11 cellular contexts compared by ENCODE assay signal in genomic region chr1:229781453-229781852, GRCh38.
DNase-seq lines count a peak whose midpoint lies in the region; ATAC-seq and TF ChIP-seq lines count a peak whose summit lies in the region.
"Had no signal": no experiment of that assay in that cellular context is flagged by ENCODE, and none has a peak within 500 bp of the region (broad histone marks: within the 10 kb centered on the region; RNA-seq: fewer than 3 reads in every experiment).

No MANE protein-coding gene starts in this region.

- no peaks in the 10 kb centered on the region for H3F3A ChIP-seq in MM.1S (ENCODE audit: insufficient read depth, low read length)

- H3K9me2 ChIP-seq in MM.1S (replicated peaks; ENCODE audit: insufficient read depth, low read length): no peaks in the 10 kb centered on the region

- TF ChIP-seq POLR2A in right lobe of liver (IDR thresholded peaks at IDR 0.05): no peak

- DNase-seq in DMS53 treated with DMSO at 0.1 percent for 48 hours (lab: John Stamatoyannopoulos, UW; ENCODE audit: unreplicated experiment): peak; percentile 13
- peak; percentile 27 for DNase-seq in MM.1S
- peak in 2 of 3 donors; percentile 30 to 60 for DNase-seq in right lobe of liver
- DNase-seq in activated effector memory CD4-positive, alpha-beta T cell treated with anti-CD3 and anti-CD28 coated beads, Interleukin-2, amount 50 U/mL, for 16 hours: no peak
- DNase-seq in activated CD8-positive, alpha-beta memory T cell treated with anti-CD3 and anti-CD28 coated beads, Interleukin-2, amount 50 U/mL, for 4 hours: no peak
- DNase-seq: aorta, erythroblast, T-helper 9 cell had no signal

- no peak overlapping the region for H3K9ac ChIP-seq in MM.1S (ENCODE audit: low read length)

- no peak overlapping the region for H3K4me3 ChIP-seq in MM.1S (ENCODE audit: low read length)
- no peak overlapping the region for H3K4me3 ChIP-seq in right lobe of liver

- ATAC-seq in right lobe of liver (peak; percentile 61 to 79 (median 68)), HG03097 (IDR thresholded peaks at IDR 0.05; ENCODE audit: low FRiP score, unreplicated experiment) (no peak), HG03457 (IDR thresholded peaks at IDR 0.05; ENCODE audit: unreplicated experiment) (no peak)

- no peaks in the 10 kb centered on the region for H3K9me3 ChIP-seq in MM.1S (replicated peaks; ENCODE audit: insufficient read depth, low read length)
- no peaks in the 10 kb centered on the region for H3K9me3 ChIP-seq in right lobe of liver

- no peak overlapping the region for H2AFZ ChIP-seq in MM.1S (ENCODE audit: low read length)

- WGBS in right lobe of liver (ENCODE audit: insufficient coverage, low coverage, low lambda C conversion rate, missing lambda C conversion rate): 30% methylated on average over 2 of the region's 7 CpGs

- H3K27ac ChIP-seq in MM.1S (ENCODE audit: low read length) (no peak overlapping the region), VCaP (no peak overlapping the region), right lobe of liver (no peak overlapping the region)

- intact Hi-C loops in right lobe of liver (cut with DNase I): no loop called here

- TF ChIP-seq CTCF in MM.1S (IDR thresholded peaks at IDR 0.05; ENCODE audit: low read length) (peak; percentile 19; the same call in 1 of the 2 replicates), VCaP (conservative IDR thresholded peaks at IDR 0.05) (peak; percentile 72), right lobe of liver (IDR thresholded peaks at IDR 0.05) (peak; percentile 21 to 41 (median 38))

- no peaks in the 10 kb centered on the region for H4K20me1 ChIP-seq in MM.1S (ENCODE audit: insufficient read depth, low read length)

- H3K27me3 ChIP-seq in MM.1S (replicated peaks; ENCODE audit: insufficient read depth, low read length) (no peaks in the 10 kb centered on the region), right lobe of liver (no peaks in the 10 kb centered on the region)

- no peaks in the 10 kb centered on the region for H3K79me2 ChIP-seq in MM.1S (ENCODE audit: low read length)

- H3K36me3 ChIP-seq in MM.1S (replicated peaks; ENCODE audit: insufficient read depth, low read length) (no peaks in the 10 kb centered on the region), right lobe of liver (no peaks in the 10 kb centered on the region)

- H3K4me2 ChIP-seq in MM.1S (ENCODE audit: low read depth, low read length): no peak overlapping the region

- H3K4me1 ChIP-seq in MM.1S (ENCODE audit: low read length): no peaks in the 10 kb centered on the region
- H3K4me1 ChIP-seq in right lobe of liver: peaks cover 0 to 6% (median 0%) of the 10 kb centered on the region in 4 donors

Comparison
In these comparisons a context has a peak if more than half of its experiments do, and no peak if none do; other contexts are left out.
1. DNase-seq: peak in DMS53 treated with DMSO at 0.1 percent for 48 hours (single experiment), MM.1S (single experiment) and right lobe of liver (2 of 3); none in activated effector memory CD4-positive, alpha-beta T cell treated with anti-CD3 and anti-CD28 coated beads, Interleukin-2, amount 50 U/mL, for 16 hours (single experiment) and activated CD8-positive, alpha-beta memory T cell treated with anti-CD3 and anti-CD28 coated beads, Interleukin-2, amount 50 U/mL, for 4 hours (single experiment).
2. CTCF ChIP-seq: peak in every context shown above with its lines; median percentile 72 in VCaP; 38 in right lobe of liver; 19 in MM.1S.
3. ATAC-seq: peak in right lobe of liver (4 of 4); none in HG03097 (single experiment) and HG03457 (single experiment).